In the genomic region with DNA sequence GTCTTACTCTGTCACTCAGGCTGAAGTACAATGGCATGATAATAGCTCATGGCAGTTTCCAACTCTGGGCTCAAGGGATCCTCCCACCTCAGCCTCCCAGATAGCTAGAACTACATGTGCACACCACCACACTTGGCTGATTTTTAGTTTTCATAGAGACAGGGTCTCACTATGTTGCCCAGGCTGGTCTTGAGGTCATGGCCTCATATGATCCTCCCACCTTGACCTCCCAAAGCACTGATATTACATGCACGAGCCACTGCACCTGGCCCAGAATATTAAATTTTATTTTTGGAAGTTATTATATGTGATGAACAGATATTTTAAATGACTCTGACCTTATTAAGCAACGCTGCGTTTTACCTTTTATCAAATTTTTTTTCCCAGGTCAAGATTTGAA, we compare ENCODE assay signal across 9 cellular contexts.
"Had no signal": no experiment of that assay in that cellular context is flagged by ENCODE, and none has a peak within 500 bp of the region (broad histone marks: within the 10 kb centered on the region; RNA-seq: fewer than 3 reads in every experiment).

No MANE protein-coding gene starts in this region.

- H3K9me3 Mint-ChIP-seq: HFFc6, IgD-negative memory B cell had no signal

- H3K9ac ChIP-seq: GM23248 had no signal

- H3K27ac Mint-ChIP-seq: HFFc6, IgD-negative memory B cell had no signal

- H3K4me3 Mint-ChIP-seq: HFFc6, IgD-negative memory B cell had no signal

- H2AFZ ChIP-seq: GM23248 had no signal

- H3K4me1 Mint-ChIP-seq: IgD-negative memory B cell had no signal

- ATAC-seq: HCT116 had no signal

- H3K9me3 ChIP-seq: HAP-1 had no signal

- H3K27ac ChIP-seq: GM23248 had no signal

- DNase-seq: GM23248, GOT3, H7, HFFc6, KG1 had no signal

- H3K27me3 Mint-ChIP-seq: IgD-negative memory B cell had no signal

- H3K4me3 ChIP-seq: GM23248, HAP-1 had no signal

- FAIRE-seq: HTR-8/SVneo had no signal
